ENCODE assay signal across 9 cellular contexts in the genomic region with DNA sequence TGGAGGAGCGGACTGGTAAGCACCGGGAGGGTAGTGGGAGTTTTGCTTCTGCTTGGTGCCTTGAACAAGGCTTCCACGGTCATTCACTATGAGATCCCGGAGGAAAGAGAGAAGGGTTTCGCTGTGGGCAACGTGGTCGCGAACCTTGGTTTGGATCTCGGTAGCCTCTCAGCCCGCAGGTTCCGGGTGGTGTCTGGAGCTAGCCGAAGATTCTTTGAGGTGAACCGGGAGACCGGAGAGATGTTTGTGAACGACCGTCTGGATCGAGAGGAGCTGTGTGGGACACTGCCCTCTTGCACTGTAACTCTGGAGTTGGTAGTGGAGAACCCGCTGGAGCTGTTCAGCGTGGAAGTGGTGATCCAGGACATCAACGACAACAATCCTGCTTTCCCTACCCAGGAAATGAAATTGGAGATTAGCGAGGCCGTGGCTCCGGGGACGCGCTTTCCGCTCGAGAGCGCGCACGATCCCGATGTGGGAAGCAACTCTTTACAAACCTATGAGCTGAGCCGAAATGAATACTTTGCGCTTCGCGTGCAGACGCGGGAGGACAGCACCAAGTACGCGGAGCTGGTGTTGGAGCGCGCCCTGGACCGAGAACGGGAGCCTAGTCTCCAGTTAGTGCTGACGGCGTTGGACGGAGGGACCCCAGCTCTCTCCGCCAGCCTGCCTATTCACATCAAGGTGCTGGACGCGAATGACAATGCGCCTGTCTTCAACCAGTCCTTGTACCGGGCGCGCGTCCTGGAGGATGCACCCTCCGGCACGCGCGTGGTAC. TPM values are rescaled to one million over a fixed set of nuclear protein-coding genes. Genes with fewer than 3 reads are reported as not detected.
DNase-seq lines count a peak whose midpoint lies in the region; ATAC-seq and TF ChIP-seq lines count a peak whose summit lies in the region.
"Had no signal": no experiment of that assay in that cellular context is flagged by ENCODE, and none has a peak within 500 bp of the region (broad histone marks: within the 10 kb centered on the region; RNA-seq: fewer than 3 reads in every experiment).

No MANE protein-coding gene starts in this region.

- peak overlapping the region; percentile 77 for H3K27ac ChIP-seq in subcutaneous abdominal adipose tissue (ENCODE audit: low read depth, low read length)
- H3K27ac ChIP-seq: KMS-11 had no signal

- peaks cover 5 to 45% (median 40%) of the 10 kb centered on the region in 5 donors for H3K4me1 ChIP-seq in subcutaneous abdominal adipose tissue (ENCODE audit: control insufficient read depth in 5 of 5, insufficient read depth in 5 of 5, low read length in 5 of 5)

- no peak for TF ChIP-seq CTCF in choroid plexus epithelial cell (conservative IDR thresholded peaks at IDR 0.05; ENCODE audit: low read depth, low read length)

- peak; percentile 62 for DNase-seq in AG08395 (ENCODE audit: low spot score)
- peak; percentile 12 for DNase-seq in NOMO-1 treated with DMSO at 0.1 percent for 48 hours (lab: John Stamatoyannopoulos, UW; ENCODE audit: unreplicated experiment)
- DNase-seq in choroid plexus epithelial cell (ENCODE audit: low read depth) = peak; percentile 84
- peak; percentile 55 for DNase-seq in left lobe of liver (ENCODE audit: low spot score)
- no peak for DNase-seq in stimulated activated CD4-positive, alpha-beta T cell treated with anti-CD3 and anti-CD28 coated beads, Interleukin-4, amount 100 ng/mL, for 4 hours

- H3K9ac ChIP-seq in subcutaneous abdominal adipose tissue (ENCODE audit: low read length in 5 of 5) = peak overlapping the region; percentile 64 to 91 (median 78)
- H3K9ac ChIP-seq: KMS-11 had no signal

- H3K27me3 ChIP-seq in subcutaneous abdominal adipose tissue (ENCODE audit: control insufficient read depth in 5 of 5, insufficient read depth in 4 of 5, low read length in 5 of 5) = peaks cover 0 to 5% (median 2%) of the 10 kb centered on the region in 5 donors

- H3K4me3 ChIP-seq in choroid plexus epithelial cell (ENCODE audit: low read depth, low read length) (peak overlapping the region; percentile 80), subcutaneous abdominal adipose tissue (ENCODE audit: low read depth in 1 of 5, low read length in 5 of 5) (peak overlapping the region; percentile 80 to 97 (median 89))

- no peaks in the 10 kb centered on the region for H3K36me3 ChIP-seq in subcutaneous abdominal adipose tissue (ENCODE audit: control insufficient read depth in 5 of 5, insufficient read depth in 5 of 5, low read length in 5 of 5)

- ATAC-seq in GM18502 (IDR thresholded peaks at IDR 0.05; ENCODE audit: poor library complexity, unreplicated experiment) (peak; percentile 31), HG03039 (IDR thresholded peaks at IDR 0.05; ENCODE audit: unreplicated experiment) (peak; percentile 26), left lobe of liver (peak; percentile 72)

- H3K9me3 ChIP-seq in subcutaneous abdominal adipose tissue (ENCODE audit: control insufficient read depth in 5 of 5, low read length in 5 of 5) = no peaks in the 10 kb centered on the region

RNA-seq across cellular contexts. Expression of a gene that starts 0.6 kb away (rescaled TPM):
- 8.5 TPM for total RNA-seq in left lobe of liver

RNA-seq across cellular contexts. Expression of a gene that starts 8.5 kb away (rescaled TPM):
- total RNA-seq in left lobe of liver = 0.65 TPM

RNA-seq across cellular contexts. Expression of a gene that starts 12.6 kb away (rescaled TPM):
- 0.40 TPM for total RNA-seq in left lobe of liver

RNA-seq across cellular contexts. Expression of a gene that starts 46.0 kb away (rescaled TPM):
- total RNA-seq in left lobe of liver = 1.0 TPM

RNA-seq across cellular contexts. Expression of a gene that starts 55.5 kb away (rescaled TPM):
- total RNA-seq in left lobe of liver = 0.68 TPM

Comparison
In these comparisons a context has a peak if more than half of its experiments do, and no peak if none do; other contexts are left out.
1. DNase-seq: peak in AG08395 (single experiment), NOMO-1 treated with DMSO at 0.1 percent for 48 hours (single experiment), choroid plexus epithelial cell (single experiment) and left lobe of liver (single experiment); none in stimulated activated CD4-positive, alpha-beta T cell treated with anti-CD3 and anti-CD28 coated beads, Interleukin-4, amount 100 ng/mL, for 4 hours (0 of 2).
2. Peak in every context shown above with its lines, with median percentiles within 50 percentile points of each other: ATAC-seq.